ENCODE assay signal across 14 cellular contexts in genomic region chr20:44901972-44902371, GRCh38. TPM values are rescaled to one million over a fixed set of nuclear protein-coding genes. Genes with fewer than 3 reads are reported as not detected.
DNase-seq lines count a peak whose midpoint lies in the region; ATAC-seq, FAIRE-seq and TF ChIP-seq lines count a peak whose summit lies in the region.
"Had no signal": no experiment of that assay in that cellular context is flagged by ENCODE, and none has a peak within 500 bp of the region (broad histone marks: within the 10 kb centered on the region; RNA-seq: fewer than 3 reads in every experiment).

No MANE protein-coding gene starts in this region.

- TF ChIP-seq POLR2A in GM12891 (IDR thresholded peaks at IDR 0.05; ENCODE audit: low read depth, low read length): no peak

- no peak overlapping the region for H3K9ac ChIP-seq in GM23248

- no peak for TF ChIP-seq CTCF in AG10803 (conservative IDR thresholded peaks at IDR 0.05; ENCODE audit: low read length)

- FAIRE-seq in GM12891 (lab: Jason Lieb, UNC): no peak

- WGBS in GM23248 (ENCODE audit: low coverage in 1 of 2, low lambda C conversion rate in 2 of 2, missing lambda C conversion rate in 2 of 2), 2 experiments: 84 to 86% methylated on average over 2 of the region's 2 CpGs

- H3K79me2 ChIP-seq in GM23248 (ENCODE audit: insufficient read depth): peaks cover 94% of the 10 kb centered on the region

- H3F3A ChIP-seq in GM23248 (ENCODE audit: insufficient read depth): peaks cover 26% of the 10 kb centered on the region

- in situ Hi-C loops in GM23248 (cut with MboI): no loop called here

- no peaks in the 10 kb centered on the region for H3K9me2 ChIP-seq in GM23248 (ENCODE audit: insufficient read depth)

- peaks cover 55% of the 10 kb centered on the region for H3K36me3 ChIP-seq in GM23248 (ENCODE audit: low read depth)

- H3K9me3 ChIP-seq in GM23248 (ENCODE audit: low read depth): no peaks in the 10 kb centered on the region
- H3K9me3 ChIP-seq: MG63 had no signal

- H4K20me1 ChIP-seq in GM23248 (ENCODE audit: insufficient read depth): peaks cover 22% of the 10 kb centered on the region; the same call in 1 of the 2 replicates

- DNase-seq in AG10803 (ENCODE audit: low read depth): peak; percentile 42
- DNase-seq in GM23248: peak; percentile 69
- peak; percentile 64 for DNase-seq in astrocyte of the hippocampus (ENCODE audit: low read depth, low spot score)
- peak; percentile 6 for DNase-seq in kidney glomerular epithelial cell (lab: John Stamatoyannopoulos, UW)
- no peak for DNase-seq in NCI-H2196 (lab: John Stamatoyannopoulos, UW; ENCODE audit: unreplicated experiment)
- no peak for DNase-seq in NCI-H1105 (lab: John Stamatoyannopoulos, UW)
- DNase-seq in GM12891 (ENCODE audit: insufficient read length, low spot score): no peak
- DNase-seq: activated CD4-positive, alpha-beta T cell treated with anti-CD3 and anti-CD28 coated beads, Interleukin-2, amount 50 U/mL, for 48 hours; activated naive CD4-positive, alpha-beta T cell; CD4-positive, alpha-beta memory T cell; MG63; stimulated activated CD4-positive, alpha-beta T cell treated with anti-CD3 and anti-CD28 coated beads, Interleukin-4, amount 100 ng/mL, for 24 hours had no signal

- H3K27ac ChIP-seq in GM23248: no peak overlapping the region
- H3K27ac ChIP-seq: HL-60 had no signal

- H2AFZ ChIP-seq in GM23248: no peak overlapping the region

- H3K27me3 ChIP-seq in GM23248 (replicated peaks; ENCODE audit: insufficient read depth): no peaks in the 10 kb centered on the region
- H3K27me3 ChIP-seq: MG63 had no signal

- H3K4me3 ChIP-seq in AG10803 (ENCODE audit: low read length): no peak overlapping the region
- no peak overlapping the region for H3K4me3 ChIP-seq in GM23248
- H3K4me3 ChIP-seq: MG63 had no signal

- H3K4me2 ChIP-seq in GM23248 (ENCODE audit: unreplicated experiment): no peak overlapping the region

- ATAC-seq in GM18498 (IDR thresholded peaks at IDR 0.05; ENCODE audit: unreplicated experiment): no peak

- H3K4me1 ChIP-seq in GM23248 (ENCODE audit: insufficient read depth): peaks cover 16% of the 10 kb centered on the region

TF ChIP-seq in GM12891, 5 proteins besides CTCF, POLR2A, EP300 and RAD21:
- TF ChIP-seq SPI1 (IDR thresholded peaks at IDR 0.05; ENCODE audit: low read depth, low read length): no peak
- no peak for TF ChIP-seq PAX5 (IDR thresholded peaks at IDR 0.05; ENCODE audit: insufficient read depth, low read length, severe bottlenecking)
- no peak for TF ChIP-seq POLR2AphosphoS5 (IDR thresholded peaks at IDR 0.05; ENCODE audit: low read depth, low read length)
- TF ChIP-seq POU2F2 (IDR thresholded peaks at IDR 0.05; ENCODE audit: low read depth, low read length): no peak
- no peak for TF ChIP-seq TAF1 (IDR thresholded peaks at IDR 0.05; ENCODE audit: low read depth, low read length)
TF ChIP-seq in GM12891: peak in this region for 0.

RNA-seq across cellular contexts. Expression of gene PABPC1L, which starts 7.9 kb away (rescaled TPM):
- total RNA-seq in GM23248 (2014; rRNA removed; shearing (Covaris generic)): 5.9 and 33.5 TPM in 2 replicates
- 7.8 and 10.4 TPM in 2 replicates for polyA plus RNA-seq in GM23248 (2016; fragmentation: Nextera tagmentation; extraction: Ambion mirVana)
- 38.3 TPM for polyA plus RNA-seq in GM12891 (2012; ENCODE audit: low read depth, missing spikeins)

RNA-seq across cellular contexts. Expression of gene YWHAB, which starts 16.5 kb away (rescaled TPM):
- total RNA-seq in GM23248 (2014; rRNA removed; shearing (Covaris generic)): 95.0 and 116 TPM in 2 replicates
- polyA plus RNA-seq in GM23248 (2016; fragmentation: Nextera tagmentation; extraction: Ambion mirVana): 425 and 445 TPM in 2 replicates
- 123 TPM for polyA plus RNA-seq in GM12891 (2012; ENCODE audit: low read depth, missing spikeins)

RNA-seq across cellular contexts. Expression of gene TOMM34, which starts 58.2 kb away (rescaled TPM):
- total RNA-seq in GM23248 (2014; rRNA removed; shearing (Covaris generic)): 53.0 and 63.8 TPM in 2 replicates
- 63.4 and 69.9 TPM in 2 replicates for polyA plus RNA-seq in GM23248 (2016; fragmentation: Nextera tagmentation; extraction: Ambion mirVana)
- polyA plus RNA-seq in GM12891 (2012; ENCODE audit: low read depth, missing spikeins): 26.6 TPM

Comparison
In these comparisons a context has a peak if more than half of its experiments do, and no peak if none do; other contexts are left out.
1. DNase-seq: peak in AG10803 (single experiment), GM23248 (single experiment), astrocyte of the hippocampus (single experiment) and kidney glomerular epithelial cell (single experiment); none in NCI-H2196 (single experiment), NCI-H1105 (single experiment) and GM12891 (single experiment).